16 cellular contexts compared by ENCODE assay signal in the genomic region with DNA sequence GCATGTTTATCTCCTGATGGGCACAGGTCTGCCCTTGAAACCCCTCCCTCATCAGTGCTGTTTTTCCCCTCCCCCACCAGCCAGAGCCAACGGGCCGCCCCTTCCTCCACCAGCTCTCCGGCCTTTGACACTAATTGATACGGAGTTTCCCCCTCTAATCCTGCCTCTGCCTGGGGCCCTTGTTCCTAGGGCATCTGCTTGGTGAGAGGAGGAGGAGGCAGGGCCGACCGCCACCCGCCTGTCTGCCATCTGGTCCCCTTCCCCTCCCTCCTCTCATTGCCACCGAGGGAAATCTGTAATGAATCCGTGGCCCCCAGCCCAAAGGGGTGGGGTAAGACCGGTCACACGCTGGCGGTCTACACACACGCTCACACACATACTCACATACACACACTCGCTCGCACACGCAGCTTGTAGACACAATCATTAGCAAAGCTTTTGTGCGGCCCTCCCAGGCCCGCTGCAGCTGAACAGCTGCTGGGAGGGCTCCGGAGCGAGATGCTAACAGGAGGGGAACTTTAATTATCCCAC. TPM values are rescaled to one million over a fixed set of nuclear protein-coding genes. Genes with fewer than 3 reads are reported as not detected.
DNase-seq lines count a peak whose midpoint lies in the region; ATAC-seq and TF ChIP-seq lines count a peak whose summit lies in the region.
"Had no signal": no experiment of that assay in that cellular context is flagged by ENCODE, and none has a peak within 500 bp of the region (broad histone marks: within the 10 kb centered on the region; RNA-seq: fewer than 3 reads in every experiment).

No MANE protein-coding gene starts in this region.

- no peak overlapping the region for H3K4me3 Mint-ChIP-seq in activated CD8-positive, alpha-beta T cell treated with anti-CD3 and anti-CD28 coated beads, Interleukin-2, amount 10 ng/mL, durations not matched to agents 7 days and 5 days
- H3K4me3 Mint-ChIP-seq: CD4-positive, alpha-beta T cell had no signal

- H3K9me3 Mint-ChIP-seq in activated CD8-positive, alpha-beta T cell treated with anti-CD3 and anti-CD28 coated beads, Interleukin-2, amount 10 ng/mL, durations not matched to agents 7 days and 5 days (ENCODE audit: insufficient read depth), result peaks cover 7% of the 10 kb centered on the region

- no peaks in the 10 kb centered on the region for H3K4me1 Mint-ChIP-seq in activated CD8-positive, alpha-beta T cell treated with anti-CD3 and anti-CD28 coated beads, Interleukin-2, amount 10 ng/mL, durations not matched to agents 7 days and 5 days (ENCODE audit: low read depth)

- no peaks in the 10 kb centered on the region for H3K27me3 Mint-ChIP-seq in activated CD8-positive, alpha-beta T cell treated with anti-CD3 and anti-CD28 coated beads, Interleukin-2, amount 10 ng/mL, durations not matched to agents 7 days and 5 days (ENCODE audit: low read depth)

- no peaks in the 10 kb centered on the region for H3K36me3 Mint-ChIP-seq in activated CD8-positive, alpha-beta T cell treated with anti-CD3 and anti-CD28 coated beads, Interleukin-2, amount 10 ng/mL, durations not matched to agents 7 days and 5 days (ENCODE audit: low read depth)

- DNase-seq in NCI-H128 (lab: John Stamatoyannopoulos, UW; ENCODE audit: unreplicated experiment) (peak; percentile 38), NCI-H748 treated with DMSO at 0.1 percent for 48 hours (lab: John Stamatoyannopoulos, UW) (peak; percentile 63), iPS DF 6.9 (ENCODE audit: low read depth, low spot score) (no peak), testis (no peak), RWPE1 (ENCODE audit: low spot score) (no peak), SKM-1 (lab: John Stamatoyannopoulos, UW; ENCODE audit: unreplicated experiment) (no peak)
- no peak for DNase-seq in activated CD8-positive, alpha-beta T cell treated with anti-CD3 and anti-CD28 coated beads, Interleukin-2, amount 10 ng/mL, durations not matched to agents 7 days and 5 days
- DNase-seq: CD4-positive, alpha-beta T cell; erythroblast; HCEC 1CT; heart right ventricle; lower lobe of right lung; NCI-H526 treated with DMSO at 0.1 percent for 48 hours had no signal

- ATAC-seq in activated CD8-positive, alpha-beta T cell treated with anti-CD3 and anti-CD28 coated beads, Interleukin-2, amount 10 ng/mL, durations not matched to agents 7 days and 5 days, result no peak
- ATAC-seq: heart right ventricle had no signal

- intact Hi-C loops in testis (cut with DNase I; ENCODE audit: low total_unique reads), result no loop called here

- H3K9me3 ChIP-seq in iPS DF 6.9 (ENCODE audit: control insufficient read depth, insufficient read depth, low read length), result no peaks in the 10 kb centered on the region
- H3K9me3 ChIP-seq in testis, result no peaks in the 10 kb centered on the region
- H3K9me3 ChIP-seq: lower lobe of right lung, SJSA1 had no signal

- POLR2A ChIA-PET in RWPE1 (lab: Yijun Ruan, JAX; ENCODE audit: low non-redundant PET), result no interaction called here
- POLR2A ChIA-PET in activated CD8-positive, alpha-beta T cell treated with anti-CD3 and anti-CD28 coated beads, Interleukin-2, amount 10 ng/mL, durations not matched to agents 7 days and 5 days (lab: Charles Lee), result no interaction called here

- H3K36me3 ChIP-seq in iPS DF 6.9 (ENCODE audit: control insufficient read depth, insufficient read depth, low read length) (no peaks in the 10 kb centered on the region), testis (ENCODE audit: low read depth, missing control alignments) (no peaks in the 10 kb centered on the region)
- H3K36me3 ChIP-seq: heart right ventricle, lower lobe of right lung, SJSA1 had no signal

- peaks cover 7% of the 10 kb centered on the region for H3K4me1 ChIP-seq in iPS DF 6.9 (ENCODE audit: control insufficient read depth, insufficient read depth, low read length)
- H3K4me1 ChIP-seq in testis, result no peaks in the 10 kb centered on the region
- H3K4me1 ChIP-seq: heart right ventricle, lower lobe of right lung, SJSA1 had no signal

- TF ChIP-seq CTCF in testis (IDR thresholded peaks at IDR 0.05) (no peak), RWPE1 (conservative IDR thresholded peaks at IDR 0.05; ENCODE audit: low read depth) (no peak)

- no CpG with 5 or more reads among the region's 20 CpGs for WGBS in iPS DF 6.9 (ENCODE audit: insufficient coverage, insufficient read length)
- WGBS in testis, 2 donors, result 1% methylated on average over 20 of the region's 20 CpGs

- H3K27me3 ChIP-seq in iPS DF 6.9 (ENCODE audit: control insufficient read depth, insufficient read depth, low read length), result no peaks in the 10 kb centered on the region
- no peaks in the 10 kb centered on the region for H3K27me3 ChIP-seq in testis
- H3K27me3 ChIP-seq: SJSA1 had no signal

- TF ChIP-seq POLR2A in testis (IDR thresholded peaks at IDR 0.05), result no peak

- no peak overlapping the region for H3K27ac Mint-ChIP-seq in activated CD8-positive, alpha-beta T cell treated with anti-CD3 and anti-CD28 coated beads, Interleukin-2, amount 10 ng/mL, durations not matched to agents 7 days and 5 days
- H3K27ac Mint-ChIP-seq: CD4-positive, alpha-beta T cell had no signal

- H3K4me3 ChIP-seq in iPS DF 6.9 (ENCODE audit: low read length) (peak overlapping the region; percentile 8; the same call in 1 of the 2 replicates), testis (no peak overlapping the region)
- H3K4me3 ChIP-seq: heart right ventricle, lower lobe of right lung, SJSA1 had no signal

- H3K27ac ChIP-seq in iPS DF 6.9 (ENCODE audit: low read length) (no peak overlapping the region), testis (no peak overlapping the region), RWPE1 (no peak overlapping the region)
- H3K27ac ChIP-seq: heart right ventricle, HL-60, lower lobe of right lung, SJSA1, VCaP had no signal

- CTCF ChIA-PET in RWPE1 (lab: Yijun Ruan, JAX), result interaction anchor here (0.7 kb wide), 1 partner anchor 521 kb away, joined by 3 read pairs; no protein-coding TSS in a partner anchor
- CTCF ChIA-PET in activated CD8-positive, alpha-beta T cell treated with anti-CD3 and anti-CD28 coated beads, Interleukin-2, amount 10 ng/mL, durations not matched to agents 7 days and 5 days (lab: Charles Lee), result no interaction called here

RNA-seq across cellular contexts. Expression of a gene that starts 27.4 kb away (rescaled TPM):
- total RNA-seq in testis, result under 1 TPM; 0.37 to 0.79 TPM
- 1.4 TPM for polyA plus RNA-seq in testis (ENCODE audit: insufficient read depth, low read depth, low replicate concordance)
- not detected for total RNA-seq in activated CD8-positive, alpha-beta T cell treated with anti-CD3 and anti-CD28 coated beads, Interleukin-2, amount 10 ng/mL, durations not matched to agents 7 days and 5 days
- total RNA-seq: CD4-positive, alpha-beta T cell; lower lobe of right lung; SJSA1 had no signal

Comparison
In these comparisons a context has a peak if more than half of its experiments do, and no peak if none do; other contexts are left out.
1. DNase-seq: peak in NCI-H128 (single experiment) and NCI-H748 treated with DMSO at 0.1 percent for 48 hours (single experiment); none in iPS DF 6.9 (single experiment), testis (single experiment), RWPE1 (single experiment), activated CD8-positive, alpha-beta T cell treated with anti-CD3 and anti-CD28 coated beads, Interleukin-2, amount 10 ng/mL, durations not matched to agents 7 days and 5 days (single experiment) and SKM-1 (single experiment).